ENCODE assay signal across 15 cellular contexts in genomic region chr4:73762409-73762808, GRCh38.
DNase-seq lines count a peak whose midpoint lies in the region; ATAC-seq and TF ChIP-seq lines count a peak whose summit lies in the region.
"Had no signal": no experiment of that assay in that cellular context is flagged by ENCODE, and none has a peak within 500 bp of the region (broad histone marks: within the 10 kb centered on the region; RNA-seq: fewer than 3 reads in every experiment).

No MANE protein-coding gene starts in this region.

- H3K36me3 ChIP-seq in effector memory CD4-positive, alpha-beta T cell (ENCODE audit: control insufficient read depth, insufficient read depth, low read length) = no peaks in the 10 kb centered on the region
- H3K36me3 ChIP-seq: tibial nerve had no signal

- no peaks in the 10 kb centered on the region for H3K9me3 ChIP-seq in effector memory CD4-positive, alpha-beta T cell (ENCODE audit: control insufficient read depth, low read length)
- H3K9me3 ChIP-seq: A549, tibial nerve had no signal

- no peak overlapping the region for H3K4me3 ChIP-seq in effector memory CD4-positive, alpha-beta T cell (ENCODE audit: insufficient read depth, low read depth, low read length, poor library complexity, severe bottlenecking)
- H3K4me3 ChIP-seq: A549, lung, tibial nerve had no signal

- no peak for TF ChIP-seq CTCF in GM10248 (IDR thresholded peaks at IDR 0.05; ENCODE audit: control extremely low read depth, extremely low read depth, low read depth, missing control alignments)

- CTCF ChIA-PET in GM10248 (lab: Yijun Ruan, JAX) = interaction anchor here (0.9 to 1.0 kb wide), 2 partner anchors 37 to 55 kb away, joined by 3 read pairs; no protein-coding TSS in a partner anchor

- no peaks in the 10 kb centered on the region for H3K4me1 ChIP-seq in effector memory CD4-positive, alpha-beta T cell (ENCODE audit: control insufficient read depth, insufficient read depth, low read length, poor library complexity, severe bottlenecking)
- H3K4me1 ChIP-seq: A549, tibial nerve had no signal

- H3K27ac ChIP-seq in effector memory CD4-positive, alpha-beta T cell (ENCODE audit: insufficient read depth, low read length, poor library complexity, severe bottlenecking) = no peak overlapping the region
- H3K27ac ChIP-seq: A549, tibial nerve had no signal

- ATAC-seq in GM19397 (IDR thresholded peaks at IDR 0.05; ENCODE audit: unreplicated experiment) (peak; percentile 73), HG03139 (IDR thresholded peaks at IDR 0.05; ENCODE audit: unreplicated experiment) (peak; percentile 85)
- ATAC-seq: A549 had no signal

- POLR2A ChIA-PET in GM10248 (lab: Yijun Ruan, JAX) = no interaction called here

- peak; percentile 16 to 23 for DNase-seq in AML-193 (lab: John Stamatoyannopoulos, UW)
- peak; percentile 74 for DNase-seq in SKM-1 treated with dmso at 0.1 percent for 144 hours (lab: John Stamatoyannopoulos, UW; ENCODE audit: unreplicated experiment)
- no peak for DNase-seq in GM10248 (ENCODE audit: extremely low spot score)
- no peak for DNase-seq in DMS53 (lab: John Stamatoyannopoulos, UW)
- no peak for DNase-seq in effector memory CD4-positive, alpha-beta T cell
- DNase-seq in NCI-H2029 (lab: John Stamatoyannopoulos, UW) = no peak
- DNase-seq: activated CD4-positive, alpha-beta T cell treated with anti-CD3 and anti-CD28 coated beads, Interleukin-2, amount 50 U/mL, for 48 hours; activated naive CD4-positive, alpha-beta T cell treated with anti-CD3 and anti-CD28 coated beads, Interleukin-2, amount 50 U/mL, for 16 hours; hypothalamus; NCI-H2107 had no signal

- no peaks in the 10 kb centered on the region for H3K27me3 ChIP-seq in effector memory CD4-positive, alpha-beta T cell (replicated peaks; ENCODE audit: control insufficient read depth, insufficient read depth, low read length, poor library complexity, severe bottlenecking)
- H3K27me3 ChIP-seq: tibial nerve had no signal

Comparison
In these comparisons a context has a peak if more than half of its experiments do, and no peak if none do; other contexts are left out.
1. DNase-seq: peak in AML-193 (2 of 2) and SKM-1 treated with dmso at 0.1 percent for 144 hours (single experiment); none in GM10248 (single experiment), DMS53 (single experiment), effector memory CD4-positive, alpha-beta T cell (0 of 3) and NCI-H2029 (single experiment).